ENCODE assay signal across 8 cellular contexts in the genomic region with DNA sequence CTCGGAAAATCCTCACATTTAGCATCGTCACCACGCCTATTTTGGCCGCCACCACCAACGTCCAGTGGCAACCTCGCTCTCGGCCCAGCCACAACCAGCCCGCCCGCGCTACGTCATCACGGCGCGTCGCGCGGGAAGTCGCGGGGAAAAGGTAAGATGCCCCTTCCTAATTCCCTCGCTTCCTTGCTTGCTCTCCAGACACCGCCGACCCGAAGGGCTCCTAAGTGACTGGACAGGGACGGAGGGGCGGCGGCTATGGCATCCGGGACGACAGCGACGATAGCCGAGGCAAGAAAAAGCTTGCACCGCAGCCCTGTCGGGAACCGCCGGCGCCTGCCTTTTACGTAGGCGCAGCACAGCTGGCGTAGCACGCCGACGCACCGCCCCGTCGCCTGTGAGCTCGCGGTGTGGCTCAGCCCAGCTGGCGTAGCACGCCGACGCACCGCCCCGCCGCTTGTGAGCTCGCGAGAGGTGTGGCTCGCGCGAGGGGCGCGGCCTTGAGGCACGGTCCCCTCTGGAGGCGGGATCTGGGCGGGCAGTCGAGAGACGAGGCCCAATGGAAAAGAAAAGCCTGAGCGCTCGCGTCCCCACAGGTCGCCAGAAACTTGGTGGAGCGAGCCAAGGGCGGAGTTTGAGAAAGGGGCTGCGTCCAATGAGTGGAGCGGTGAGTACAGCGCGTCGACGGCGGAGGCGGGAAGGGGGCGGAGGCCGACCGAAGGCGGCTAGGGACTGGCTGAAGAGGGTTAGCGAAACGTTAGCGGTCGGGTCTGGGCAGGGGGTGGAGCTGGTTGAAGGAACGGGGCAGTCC. TPM values are rescaled to one million over a fixed set of nuclear protein-coding genes. Genes with fewer than 3 reads are reported as not detected.
DNase-seq lines count a peak whose midpoint lies in the region; ATAC-seq and TF ChIP-seq lines count a peak whose summit lies in the region.

Gene HDAC6 (plus strand): TSS at position 787 of the 808 bp plus-strand sequence. CDS start 626 bp downstream, outside the sequence.

- DNase-seq in DMS53 (lab: John Stamatoyannopoulos, UW) (peak; percentile 99), KG1 (lab: John Stamatoyannopoulos, UW) (peak; percentile 83), Peyer's patch (peak; percentile 92 to 98 (median 94))
- peak; percentile 93 to 95 for DNase-seq in activated T-cell treated with anti-CD3 and anti-CD28 coated beads, Interleukin-2, amount 50 U/mL, for 48 hours
- peak; percentile 78 for DNase-seq in stimulated activated CD8-positive, alpha-beta memory T cell treated with anti-CD3 and anti-CD28 coated beads, Interleukin-7, amount 100 ng/mL, for 24 hours (ENCODE audit: low read depth)

- TF ChIP-seq POLR2A in Peyer's patch (IDR thresholded peaks at IDR 0.05), result peak in 1 of 2 donors; percentile 31

- WGBS in esophagus, 2 donors, result 0 to 39% methylated on average over 87 to 89 of the region's 89 CpGs

- H3K4me1 ChIP-seq in Peyer's patch (no peaks in the 10 kb centered on the region), esophagus (ENCODE audit: control insufficient read depth in 2 of 2, insufficient read depth in 2 of 2, low read length in 1 of 2) (no peaks in the 10 kb centered on the region), muscle layer of colon (ENCODE audit: insufficient read depth, low read length) (no peaks in the 10 kb centered on the region)

- no peaks in the 10 kb centered on the region for H3K9me3 ChIP-seq in Peyer's patch
- peaks cover 0 to 3% of the 10 kb centered on the region in 2 donors for H3K9me3 ChIP-seq in esophagus (ENCODE audit: control insufficient read depth in 2 of 2, insufficient read depth in 1 of 2, low read depth in 1 of 2, low read length in 1 of 2)
- H3K9me3 ChIP-seq in muscle layer of colon (ENCODE audit: low read length), result no peaks in the 10 kb centered on the region

- H3K36me3 ChIP-seq in Peyer's patch (peaks cover 0 to 6% (median 0%) of the 10 kb centered on the region in 3 donors), esophagus (ENCODE audit: control insufficient read depth in 2 of 2, insufficient read depth in 2 of 2, low read length in 1 of 2) (peaks cover 0 to 4% of the 10 kb centered on the region in 2 donors), muscle layer of colon (ENCODE audit: insufficient read depth, low read length) (peaks cover 7% of the 10 kb centered on the region)

- no peak for TF ChIP-seq CTCF in Peyer's patch (IDR thresholded peaks at IDR 0.05)

- H3K27me3 ChIP-seq in Peyer's patch (no peaks in the 10 kb centered on the region), esophagus (ENCODE audit: control insufficient read depth in 1 of 2, insufficient read depth in 2 of 2, low read length in 2 of 2) (no peaks in the 10 kb centered on the region), muscle layer of colon (ENCODE audit: control insufficient read depth in 1 of 2, insufficient read depth in 2 of 2, low read length in 2 of 2) (no peaks in the 10 kb centered on the region)

- H3K4me3 ChIP-seq in Peyer's patch (peak within 1 kb of the TSS; percentile 54 to 81 (median 69)), esophagus (ENCODE audit: low read depth in 1 of 2, low read length in 2 of 2) (peak within 1 kb of the TSS; percentile 50 to 85), muscle layer of colon (ENCODE audit: low read depth in 1 of 2, low read length in 2 of 2) (peak within 1 kb of the TSS; percentile 56 to 75)

- H3K9ac ChIP-seq in muscle layer of colon (ENCODE audit: low read length), result peak within 1 kb of the TSS; percentile 57

- H3K27ac ChIP-seq in Peyer's patch, result peak within 1 kb of the TSS; percentile 88 to 99 (median 96)
- H3K27ac ChIP-seq in esophagus (ENCODE audit: low read depth in 2 of 2, low read length in 1 of 2), result peak within 1 kb of the TSS; percentile 95 to 99
- H3K27ac ChIP-seq in muscle layer of colon (ENCODE audit: low read depth, low read length), result peak within 1 kb of the TSS; percentile 84

- ATAC-seq in GM21723 (IDR thresholded peaks at IDR 0.05; ENCODE audit: unreplicated experiment), result peak; percentile 88

RNA-seq across cellular contexts. Expression of gene HDAC6, which starts in this region (rescaled TPM):
- 100 to 1,000 TPM; 102 to 156 (median 134) TPM for total RNA-seq in Peyer's patch
- 10 to 100 TPM; 36.0 to 79.0 TPM for polyA plus RNA-seq in esophagus

Comparison
In these comparisons a context has a peak if more than half of its experiments do, and no peak if none do; other contexts are left out.
1. Peak in every context shown above with its lines: DNase-seq, ATAC-seq, H3K4me3 ChIP-seq and H3K27ac ChIP-seq.